Comparison of ENCODE assay signal across 26 cellular contexts in genomic region chr10:15796762-15797161, GRCh38.
DNase-seq lines count a peak whose midpoint lies in the region; ATAC-seq, FAIRE-seq and TF ChIP-seq lines count a peak whose summit lies in the region.
"Had no signal": no experiment of that assay in that cellular context is flagged by ENCODE, and none has a peak within 500 bp of the region (broad histone marks: within the 10 kb centered on the region; RNA-seq: fewer than 3 reads in every experiment).

No MANE protein-coding gene starts in this region.

- H3K36me3 Mint-ChIP-seq in nephron progenitor cell (ENCODE audit: low read depth) = peaks cover 44% of the 10 kb centered on the region

- H3K27ac ChIP-seq in coronary artery = no peak overlapping the region
- H3K27ac ChIP-seq: 22Rv1, BLaER1 had no signal

- peaks cover 53% of the 10 kb centered on the region for H3K4me1 Mint-ChIP-seq in nephron progenitor cell
- H3K4me1 Mint-ChIP-seq: GM23338 had no signal

- H3K36me3 ChIP-seq in bronchial epithelial cell (ENCODE audit: control insufficient read depth, insufficient read depth, low read length) = no peaks in the 10 kb centered on the region
- H3K36me3 ChIP-seq: HAP-1 had no signal

- H3K27me3 ChIP-seq in bronchial epithelial cell (ENCODE audit: control insufficient read depth, insufficient read depth, low read length) = no peaks in the 10 kb centered on the region
- H3K27me3 ChIP-seq: BLaER1, MG63 had no signal

- ATAC-seq in HG03159 (IDR thresholded peaks at IDR 0.05; ENCODE audit: unreplicated experiment) (no peak), GM19035 (IDR thresholded peaks at IDR 0.05; ENCODE audit: unreplicated experiment) (no peak)
- ATAC-seq: GM23338, Panc1, SK-N-SH treated with all-trans-retinoic acid at 6 μM for 48 hours had no signal

- H3K9me3 Mint-ChIP-seq in nephron progenitor cell = peaks cover 14% of the 10 kb centered on the region
- H3K9me3 Mint-ChIP-seq: CD4-positive, alpha-beta T cell; GM23338 had no signal

- H3K4me3 ChIP-seq in bronchial epithelial cell (ENCODE audit: low read depth, low read length) = no peak overlapping the region
- H3K4me3 ChIP-seq in coronary artery = no peak overlapping the region
- H3K4me3 ChIP-seq: BLaER1, GM23338, HAP-1, MG63 had no signal

- H3K27ac Mint-ChIP-seq in nephron progenitor cell = peak overlapping the region; percentile 89
- H3K27ac Mint-ChIP-seq: CD4-positive, alpha-beta T cell; GM23338; IgD-negative memory B cell had no signal

- no peak overlapping the region for H3K4me3 Mint-ChIP-seq in nephron progenitor cell
- H3K4me3 Mint-ChIP-seq: CD4-positive, alpha-beta T cell; GM23338; IgD-negative memory B cell had no signal

- no peak for FAIRE-seq in bronchial epithelial cell (lab: Jason Lieb, UNC)
- FAIRE-seq: GM18507 had no signal

- TF ChIP-seq CTCF in bronchial epithelial cell (IDR thresholded peaks at IDR 0.05; ENCODE audit: insufficient read depth, low read length, severe bottlenecking) = no peak
- TF ChIP-seq CTCF in nephron progenitor cell (IDR thresholded peaks at IDR 0.05) = no peak
- no peak for TF ChIP-seq CTCF in coronary artery (IDR thresholded peaks at IDR 0.05)

- DNase-seq in DMS153 treated with DMSO at 0.1 percent for 48 hours (lab: John Stamatoyannopoulos, UW; ENCODE audit: unreplicated experiment) (peak; percentile 10), DMS153 (lab: John Stamatoyannopoulos, UW) (no peak), NCI-H69 (lab: John Stamatoyannopoulos, UW) (peak; percentile 73), bronchial epithelial cell (ENCODE audit: low read depth) (peak; percentile 27), nephron progenitor cell (no peak), coronary artery (ENCODE audit: low spot score) (no peak)
- DNase-seq: ACHN; Caco-2; CD4-positive, alpha-beta T cell; DMS 273 treated with DMSO at 0.1 percent for 48 hours; Karpas-422; MG63; NCI-H1930; NCI-H2171 treated with DMSO at 0.1 percent for 48 hours; NCI-H524 treated with DMSO at 0.1 percent for 48 hours; SIG-M5 had no signal

- no peaks in the 10 kb centered on the region for H3K27me3 Mint-ChIP-seq in nephron progenitor cell (ENCODE audit: low read depth, poor library complexity)
- H3K27me3 Mint-ChIP-seq: CD4-positive, alpha-beta T cell; IgD-negative memory B cell had no signal

Comparison
In these comparisons a context has a peak if more than half of its experiments do, and no peak if none do; other contexts are left out.
1. DNase-seq: peak in DMS153 treated with DMSO at 0.1 percent for 48 hours (single experiment), NCI-H69 (single experiment) and bronchial epithelial cell (single experiment); none in DMS153 (single experiment), nephron progenitor cell (single experiment) and coronary artery (single experiment).